8 cellular contexts compared by ENCODE assay signal in genomic region chr1:174982971-174983689, GRCh38. TPM values are rescaled to one million over a fixed set of nuclear protein-coding genes. Genes with fewer than 3 reads are reported as not detected.
DNase-seq lines count a peak whose midpoint lies in the region; ATAC-seq, FAIRE-seq and TF ChIP-seq lines count a peak whose summit lies in the region.

No MANE protein-coding gene starts in this region.

- H3K4me3 Mint-ChIP-seq in WTC11: no peak overlapping the region

- intact Hi-C loops in testis (cut with DNase I; ENCODE audit: low total_unique reads): loop anchor here (10.0 kb wide), 1 partner anchor 218 kb away; no protein-coding TSS in a partner anchor

- peak; percentile 64 for TF ChIP-seq CTCF in WTC11 (IDR thresholded peaks at IDR 0.05)
- peak in 2 of 3 experiments; percentile 51 to 67 for TF ChIP-seq CTCF in testis (IDR thresholded peaks at IDR 0.05)

- no peaks in the 10 kb centered on the region for H3K27me3 Mint-ChIP-seq in WTC11 (ENCODE audit: low read depth)

- POLR2A ChIA-PET in WTC11 (lab: Charles Lee): no interaction called here

- H3K27ac ChIP-seq in testis: no peak overlapping the region

- H3K36me3 ChIP-seq in testis (ENCODE audit: low read depth, missing control alignments): no peaks in the 10 kb centered on the region

- peaks cover 79% of the 10 kb centered on the region for H3K36me3 Mint-ChIP-seq in WTC11

- H3K9me3 Mint-ChIP-seq in WTC11: no peaks in the 10 kb centered on the region

- TF ChIP-seq POLR2A in testis (IDR thresholded peaks at IDR 0.05) (no peak), H54 (IDR thresholded peaks at IDR 0.05; ENCODE audit: low read depth, low read length) (no peak)

- H3K27ac Mint-ChIP-seq in WTC11: no peak overlapping the region

- H3K9me3 ChIP-seq in testis: no peaks in the 10 kb centered on the region

- H3K4me3 ChIP-seq in testis: no peak overlapping the region

- no peaks in the 10 kb centered on the region for H3K27me3 ChIP-seq in testis

- no peak for ATAC-seq in WTC11

- no peaks in the 10 kb centered on the region for H3K4me1 Mint-ChIP-seq in WTC11

- CTCF ChIA-PET in WTC11 (lab: Charles Lee): interaction anchor here (0.7 to 1.5 kb wide), 8 partner anchors 10 to 194 kb away, joined by 3 to 7 read pairs (median 4); partner anchors contain the start of gene CACYBP

- peak; percentile 40 to 56 for DNase-seq in stimulated activated CD4-positive, alpha-beta T cell treated with anti-CD3 and anti-CD28 coated beads, Interleukin-2, amount 100 ng/mL, for 48 hours
- no peak for DNase-seq in stimulated activated CD4-positive, alpha-beta T cell treated with anti-CD3 and anti-CD28 coated beads, Interleukin-4, amount 100 ng/mL, for 1 hour
- DNase-seq in MV-4-11 (lab: John Stamatoyannopoulos, UW) (peak; percentile 42), WTC11 (ENCODE audit: low spot score) (no peak), hepatic stellate cell (ENCODE audit: low spot score) (peak; percentile 17), testis (no peak), T1000 (lab: John Stamatoyannopoulos, UW) (no peak), H54 (ENCODE audit: insufficient read length, low spot score) (no peak)

- H3K4me1 ChIP-seq in testis: no peaks in the 10 kb centered on the region

- FAIRE-seq in H54 (lab: Jason Lieb, UNC): no peak

TF ChIP-seq in WTC11, 78 proteins besides CTCF, POLR2A, EP300 and RAD21:
- TF ChIP-seq IRF2 (CRISPR knock-in tag; IDR thresholded peaks at IDR 0.05; ENCODE audit: borderline replicate concordance, low read depth) (no peak), CREB1 (CRISPR knock-in tag; IDR thresholded peaks at IDR 0.05) (no peak), NR2C2 (CRISPR knock-in tag; IDR thresholded peaks at IDR 0.05) (no peak), ZNF671 (CRISPR knock-in tag; IDR thresholded peaks at IDR 0.05) (no peak), USF1 (CRISPR knock-in tag; IDR thresholded peaks at IDR 0.05) (no peak), ZNF138 (CRISPR knock-in tag; conservative IDR thresholded peaks at IDR 0.05) (no peak)

RNA-seq across cellular contexts. Expression of gene CACYBP, which starts 16.6 kb away (rescaled TPM):
- 167 to 211 TPM (median 185 TPM) in 3 replicates for total RNA-seq in WTC11 (2021)
- total RNA-seq in testis: 100 to 1,000 TPM in 1 of 2 donors, 10 to 100 TPM in 1; 74.4 to 120 TPM
- 121 TPM for polyA plus RNA-seq in testis (ENCODE audit: insufficient read depth, low read depth, low replicate concordance)

RNA-seq across cellular contexts. Expression of gene MRPS14, which starts 40.1 kb away (rescaled TPM):
- 30.4 to 33.1 TPM (median 32.1 TPM) in 3 replicates for total RNA-seq in WTC11 (2021)
- total RNA-seq in testis: 10 to 100 TPM; 30.2 to 31.2 TPM
- polyA plus RNA-seq in testis (ENCODE audit: insufficient read depth, low read depth, low replicate concordance): 42.8 TPM

Comparison
In these comparisons a context has a peak if more than half of its experiments do, and no peak if none do; other contexts are left out.
1. DNase-seq: peak in stimulated activated CD4-positive, alpha-beta T cell treated with anti-CD3 and anti-CD28 coated beads, Interleukin-2, amount 100 ng/mL, for 48 hours (2 of 2), MV-4-11 (single experiment) and hepatic stellate cell (single experiment); none in stimulated activated CD4-positive, alpha-beta T cell treated with anti-CD3 and anti-CD28 coated beads, Interleukin-4, amount 100 ng/mL, for 1 hour (single experiment), WTC11 (single experiment), testis (single experiment), T1000 (single experiment) and H54 (single experiment).